Comparison of ENCODE assay signal across 14 cellular contexts in the genomic region with DNA sequence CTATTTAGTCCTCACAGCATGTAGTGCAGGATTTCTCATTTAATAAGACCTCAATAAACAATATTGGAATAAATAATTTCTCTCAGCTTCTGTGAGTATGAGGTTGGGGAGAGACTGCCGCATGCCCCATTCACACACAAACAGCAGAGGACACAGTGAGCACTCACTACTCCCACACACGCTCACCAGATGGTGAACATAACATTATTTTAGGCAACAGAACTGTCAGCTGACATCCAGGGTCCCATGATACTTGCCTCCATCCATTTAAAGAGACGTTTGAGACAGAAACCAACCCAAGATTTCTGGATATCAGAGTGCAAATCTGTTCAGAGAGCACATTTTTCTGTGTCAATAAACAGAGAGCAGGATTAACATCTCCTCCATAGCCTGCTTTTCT. TPM values are rescaled to one million over a fixed set of nuclear protein-coding genes. Genes with fewer than 3 reads are reported as not detected.
A peak's percentile ranks its signal among the peaks of the same experiment; 100 is the strongest.
DNase-seq lines count a peak whose midpoint lies in the region; ATAC-seq and TF ChIP-seq lines count a peak whose summit lies in the region.
"Had no signal": no experiment of that assay in that cellular context is flagged by ENCODE, and none has a peak within 500 bp of the region (broad histone marks: within the 10 kb centered on the region; RNA-seq: fewer than 3 reads in every experiment).

No MANE protein-coding gene starts in this region.

- peak overlapping the region; percentile 78 for H3K4me3 Mint-ChIP-seq in activated CD4-positive, alpha-beta memory T cell treated with anti-CD3 and anti-CD28 coated beads for 36 hours
- H3K4me3 Mint-ChIP-seq: H9, type B pancreatic cell had no signal

- peak overlapping the region; percentile 7 for H3K4me3 ChIP-seq in left ventricle myocardium inferior
- H3K4me3 ChIP-seq: lung, psoas muscle had no signal

- peak; percentile 31 for ATAC-seq in HG02938 (IDR thresholded peaks at IDR 0.05; ENCODE audit: unreplicated experiment)
- ATAC-seq: psoas muscle had no signal

- no peaks in the 10 kb centered on the region for H3K9me3 Mint-ChIP-seq in activated CD4-positive, alpha-beta memory T cell treated with anti-CD3 and anti-CD28 coated beads for 36 hours
- H3K9me3 Mint-ChIP-seq: type B pancreatic cell had no signal

- H3K36me3 Mint-ChIP-seq in activated CD4-positive, alpha-beta memory T cell treated with anti-CD3 and anti-CD28 coated beads for 36 hours: no peaks in the 10 kb centered on the region
- H3K36me3 Mint-ChIP-seq: type B pancreatic cell had no signal

- DNase-seq in DMS 273 treated with DMSO at 0.1 percent for 48 hours (lab: John Stamatoyannopoulos, UW) (peak; percentile 69), left ventricle myocardium inferior (no peak), iPS-NIHi7 (ENCODE audit: extremely low spot score) (no peak), NCI-H1048 (lab: John Stamatoyannopoulos, UW) (no peak), AG20443 (ENCODE audit: low spot score) (no peak)
- peak; percentile 54 for DNase-seq in activated CD4-positive, alpha-beta memory T cell treated with anti-CD3 and anti-CD28 coated beads for 36 hours
- DNase-seq in stimulated activated CD4-positive, alpha-beta T cell treated with anti-CD3 and anti-CD28 coated beads, Interleukin-15, amount 100 ng/mL, for 24 hours: no peak
- DNase-seq: activated CD8-positive, alpha-beta memory T cell treated with anti-CD3 and anti-CD28 coated beads for 24 hours; H9; NCI-H146; psoas muscle had no signal

- H3K36me3 ChIP-seq in left ventricle myocardium inferior: no peaks in the 10 kb centered on the region

- peak overlapping the region; percentile 80 for H3K27ac ChIP-seq in left ventricle myocardium inferior (replicated peaks)
- H3K27ac ChIP-seq: psoas muscle had no signal

- H3K27ac Mint-ChIP-seq in activated CD4-positive, alpha-beta memory T cell treated with anti-CD3 and anti-CD28 coated beads for 36 hours: peak overlapping the region; percentile 92
- H3K27ac Mint-ChIP-seq: H9, type B pancreatic cell had no signal

- POLR2A ChIA-PET in activated CD4-positive, alpha-beta memory T cell treated with anti-CD3 and anti-CD28 coated beads for 36 hours (lab: Charles Lee): interaction anchor here (0.7 to 10.4 kb wide), 4 partner anchors 9 to 46 kb away, joined by 3 to 139 read pairs (median 12); a partner anchor contains a TSS

- CTCF ChIA-PET in activated CD4-positive, alpha-beta memory T cell treated with anti-CD3 and anti-CD28 coated beads for 36 hours (lab: Charles Lee): interaction anchor here (1.1 to 3.3 kb wide), 6 partner anchors 9 to 64 kb away, joined by 3 to 26 read pairs (median 4); a partner anchor contains a TSS

- no peaks in the 10 kb centered on the region for H3K27me3 Mint-ChIP-seq in activated CD4-positive, alpha-beta memory T cell treated with anti-CD3 and anti-CD28 coated beads for 36 hours

- intact Hi-C loops in activated CD4-positive, alpha-beta memory T cell treated with anti-CD3 and anti-CD28 coated beads for 36 hours (cut with micrococcal nuclease): loop anchor here (2.0 to 10.0 kb wide), 4 partner anchors 14 to 906 kb away; a partner anchor contains a TSS
- intact Hi-C loops in left ventricle myocardium inferior (cut with micrococcal nuclease): no loop called here

- peaks cover 94% of the 10 kb centered on the region for H3K4me1 Mint-ChIP-seq in activated CD4-positive, alpha-beta memory T cell treated with anti-CD3 and anti-CD28 coated beads for 36 hours (ENCODE audit: low read depth)
- H3K4me1 Mint-ChIP-seq: H9 had no signal

- no peaks in the 10 kb centered on the region for H3K9me3 ChIP-seq in left ventricle myocardium inferior (replicated peaks)
- H3K9me3 ChIP-seq: psoas muscle had no signal

- peak; percentile 19 for TF ChIP-seq CTCF in left ventricle myocardium inferior (IDR thresholded peaks at IDR 0.05; ENCODE audit: borderline replicate concordance)

- peaks cover 85% of the 10 kb centered on the region for H3K4me1 ChIP-seq in left ventricle myocardium inferior
- H3K4me1 ChIP-seq: psoas muscle had no signal

- H3K27me3 ChIP-seq in left ventricle myocardium inferior (ENCODE audit: low read depth): no peaks in the 10 kb centered on the region

RNA-seq across cellular contexts. Expression of a gene that starts 16.9 kb away (rescaled TPM):
- total RNA-seq in activated CD4-positive, alpha-beta memory T cell treated with anti-CD3 and anti-CD28 coated beads for 36 hours: 10 to 100 TPM; 20.0 to 22.7 TPM
- total RNA-seq in left ventricle myocardium inferior: 9.0 TPM

Comparison
In these comparisons a context has a peak if more than half of its experiments do, and no peak if none do; other contexts are left out.
1. DNase-seq: peak in DMS 273 treated with DMSO at 0.1 percent for 48 hours (single experiment) and activated CD4-positive, alpha-beta memory T cell treated with anti-CD3 and anti-CD28 coated beads for 36 hours (single experiment); none in left ventricle myocardium inferior (single experiment), iPS-NIHi7 (single experiment), NCI-H1048 (single experiment), AG20443 (single experiment) and stimulated activated CD4-positive, alpha-beta T cell treated with anti-CD3 and anti-CD28 coated beads, Interleukin-15, amount 100 ng/mL, for 24 hours (single experiment).